Comparison of ENCODE assay signal across 22 cellular contexts in the genomic region with DNA sequence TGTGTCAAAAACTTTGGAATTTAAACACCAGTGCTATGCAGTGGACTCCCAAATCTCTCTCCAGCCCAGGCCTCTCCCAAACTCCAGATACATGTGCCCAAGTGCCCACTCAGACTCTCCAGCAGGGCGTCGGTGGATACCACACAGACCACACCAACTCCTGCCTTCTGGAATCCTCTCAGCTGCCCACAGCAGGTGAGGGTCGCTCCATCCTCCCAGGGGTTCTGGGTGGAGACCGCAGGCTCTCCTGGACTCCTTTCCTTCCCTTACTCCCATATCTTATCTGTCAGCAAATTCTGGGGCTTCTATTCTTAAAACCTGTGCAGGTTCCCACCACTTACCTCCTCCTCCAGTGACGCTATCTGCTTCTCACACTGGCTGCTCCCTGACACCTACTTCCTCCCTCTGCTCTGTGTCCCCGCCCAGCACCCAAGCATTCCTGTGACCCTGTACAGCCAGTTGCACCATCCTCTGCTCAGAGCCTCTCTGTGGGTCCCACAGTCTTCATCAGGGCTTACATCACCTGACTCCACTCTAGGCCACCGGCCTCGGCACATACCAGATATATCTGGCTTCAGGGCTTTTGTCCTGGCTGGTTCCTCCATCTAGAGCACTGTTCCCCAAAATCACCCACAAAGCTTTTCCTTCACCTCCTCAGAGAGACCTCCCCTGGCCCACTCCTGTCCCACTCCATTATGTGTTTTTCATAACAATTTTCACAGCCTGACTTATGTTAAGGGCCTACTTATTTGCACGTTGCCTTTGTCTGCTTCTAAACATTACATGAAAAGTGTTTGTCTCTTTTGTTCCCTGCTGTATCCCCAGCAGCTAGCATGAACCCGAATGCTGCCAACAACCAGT. TPM values are rescaled to one million over a fixed set of nuclear protein-coding genes. Genes with fewer than 3 reads are reported as not detected.
DNase-seq lines count a peak whose midpoint lies in the region; ATAC-seq and TF ChIP-seq lines count a peak whose summit lies in the region.
"Had no signal": no experiment of that assay in that cellular context is flagged by ENCODE, and none has a peak within 500 bp of the region (broad histone marks: within the 10 kb centered on the region; RNA-seq: fewer than 3 reads in every experiment).

No MANE protein-coding gene starts in this region.

- H3K9me3 Mint-ChIP-seq in activated naive CD4-positive, alpha-beta T cell treated with anti-CD3 and anti-CD28 coated beads, Interleukin-2, amount 50 U/mL, for 24 hours, result no peaks in the 10 kb centered on the region
- H3K9me3 Mint-ChIP-seq in effector memory CD8-positive, alpha-beta T cell, result no peaks in the 10 kb centered on the region
- no peaks in the 10 kb centered on the region for H3K9me3 Mint-ChIP-seq in progenitor cell of endocrine pancreas (ENCODE audit: low read depth)

- no peak overlapping the region for H3K4me3 ChIP-seq in left lung
- H3K4me3 ChIP-seq: gastroesophageal sphincter, SJCRH30, thyroid gland had no signal

- H3K9me3 ChIP-seq in left lung, result no peaks in the 10 kb centered on the region
- H3K9me3 ChIP-seq: gastroesophageal sphincter, SJCRH30, thyroid gland had no signal

- peak overlapping the region; percentile 47 for H3K27ac Mint-ChIP-seq in activated naive CD4-positive, alpha-beta T cell treated with anti-CD3 and anti-CD28 coated beads, Interleukin-2, amount 50 U/mL, for 24 hours
- H3K27ac Mint-ChIP-seq in effector memory CD8-positive, alpha-beta T cell, result peak overlapping the region; percentile 39 to 59
- H3K27ac Mint-ChIP-seq in progenitor cell of endocrine pancreas, result peak overlapping the region; percentile 80

- TF ChIP-seq CTCF in progenitor cell of endocrine pancreas (IDR thresholded peaks at IDR 0.05; ENCODE audit: unreplicated experiment), result no peak
- TF ChIP-seq CTCF in left lung (IDR thresholded peaks at IDR 0.05), result no peak

- no peak overlapping the region for H3K4me3 Mint-ChIP-seq in activated naive CD4-positive, alpha-beta T cell treated with anti-CD3 and anti-CD28 coated beads, Interleukin-2, amount 50 U/mL, for 24 hours
- H3K4me3 Mint-ChIP-seq in effector memory CD8-positive, alpha-beta T cell, result no peak overlapping the region
- H3K4me3 Mint-ChIP-seq in progenitor cell of endocrine pancreas (ENCODE audit: low read depth), result peak overlapping the region; percentile 12

- ATAC-seq in effector memory CD8-positive, alpha-beta T cell (replicated peaks), result no peak
- ATAC-seq in left lung (no peak), HG03469 (IDR thresholded peaks at IDR 0.05; ENCODE audit: unreplicated experiment) (no peak)
- ATAC-seq: gastroesophageal sphincter had no signal

- H3K36me3 ChIP-seq in left lung, result peaks cover 0 to 25% of the 10 kb centered on the region in 2 donors

- peaks cover 16% of the 10 kb centered on the region for H3K36me3 Mint-ChIP-seq in activated naive CD4-positive, alpha-beta T cell treated with anti-CD3 and anti-CD28 coated beads, Interleukin-2, amount 50 U/mL, for 24 hours
- H3K36me3 Mint-ChIP-seq in effector memory CD8-positive, alpha-beta T cell (ENCODE audit: insufficient read depth), result peaks cover 32% of the 10 kb centered on the region
- peaks cover 17% of the 10 kb centered on the region for H3K36me3 Mint-ChIP-seq in progenitor cell of endocrine pancreas (ENCODE audit: insufficient read depth)

- H3K4me1 Mint-ChIP-seq in activated naive CD4-positive, alpha-beta T cell treated with anti-CD3 and anti-CD28 coated beads, Interleukin-2, amount 50 U/mL, for 24 hours, result peaks cover 35% of the 10 kb centered on the region
- peaks cover 16 to 24% of the 10 kb centered on the region in 2 donors for H3K4me1 Mint-ChIP-seq in effector memory CD8-positive, alpha-beta T cell (ENCODE audit: low read depth in 2 of 2)
- H3K4me1 Mint-ChIP-seq in progenitor cell of endocrine pancreas (ENCODE audit: low read depth), result peaks cover 20% of the 10 kb centered on the region

- H3K27ac ChIP-seq in left lung, result no peak overlapping the region
- H3K27ac ChIP-seq: epithelial cell of prostate, gastroesophageal sphincter, HL-60, SJCRH30, thyroid gland had no signal

- no peaks in the 10 kb centered on the region for H3K27me3 ChIP-seq in left lung
- H3K27me3 ChIP-seq: gastroesophageal sphincter, SJCRH30, spleen, thyroid gland had no signal

- H3K27me3 Mint-ChIP-seq in activated naive CD4-positive, alpha-beta T cell treated with anti-CD3 and anti-CD28 coated beads, Interleukin-2, amount 50 U/mL, for 24 hours, result no peaks in the 10 kb centered on the region
- no peaks in the 10 kb centered on the region for H3K27me3 Mint-ChIP-seq in effector memory CD8-positive, alpha-beta T cell
- peaks cover under 1% of the 10 kb centered on the region for H3K27me3 Mint-ChIP-seq in progenitor cell of endocrine pancreas

- intact Hi-C loops in left lung (cut with DNase I), result no loop called here

- peaks cover 11 to 26% of the 10 kb centered on the region in 2 donors for H3K4me1 ChIP-seq in left lung

- DNase-seq in activated naive CD4-positive, alpha-beta T cell (lab: John Stamatoyannopoulos, UW), result no peak
- peak; percentile 14 for DNase-seq in MV-4-11 (lab: John Stamatoyannopoulos, UW)
- no peak for DNase-seq in effector memory CD8-positive, alpha-beta T cell
- DNase-seq in progenitor cell of endocrine pancreas (ENCODE audit: low spot score, unreplicated experiment), result no peak
- no peak for DNase-seq in hypothalamus (lab: John Stamatoyannopoulos, UW)
- DNase-seq in left lung, result no peak
- DNase-seq: activated CD4-positive, alpha-beta T cell treated with anti-CD3 and anti-CD28 coated beads, Interleukin-2, amount 50 U/mL, for 4 hours; activated effector memory CD4-positive, alpha-beta T cell treated with Interleukin-2 at 50 U/mL for 16 hours; cortex of kidney; GF-D8; GOT3; NCI-H1105; NCI-H526 treated with DMSO at 0.1 percent for 48 hours; SJCRH30; spleen; T-helper 9 cell; thyroid gland had no signal

RNA-seq across cellular contexts. Expression of a gene that starts 2.6 kb away (rescaled TPM):
- 43.0 and 44.8 TPM in 2 replicates for total RNA-seq in progenitor cell of endocrine pancreas
- total RNA-seq in left lung, result 10 to 100 TPM; 52.3 to 82.2 TPM

RNA-seq across cellular contexts. Expression of a gene that starts 15.7 kb away (rescaled TPM):
- total RNA-seq in progenitor cell of endocrine pancreas (47.5 and 50.0 TPM in 2 replicates), left lung (10 to 100 TPM; 66.7 to 74.7 TPM)
